1 cellular context compared by ENCODE assay signal in genomic region chr5:159650803-159651202, GRCh38.
TF ChIP-seq lines count a peak whose summit lies in the region.

No MANE protein-coding gene starts in this region.

TF ChIP-seq in SK-N-SH, 30 proteins besides CTCF, POLR2A, EP300 and RAD21 (continued from another document):
- no peak for TF ChIP-seq ZBTB33 (IDR thresholded peaks at IDR 0.05; ENCODE audit: borderline replicate concordance, low read depth)
